ENCODE assay signal across 12 cellular contexts in genomic region chr3:123576119-123576518, GRCh38. TPM values are rescaled to one million over a fixed set of nuclear protein-coding genes. Genes with fewer than 3 reads are reported as not detected.
A peak's percentile ranks its signal among the peaks of the same experiment; 100 is the strongest.
DNase-seq lines count a peak whose midpoint lies in the region; ATAC-seq, FAIRE-seq and TF ChIP-seq lines count a peak whose summit lies in the region.
"Had no signal": no experiment of that assay in that cellular context is flagged by ENCODE, and none has a peak within 500 bp of the region (broad histone marks: within the 10 kb centered on the region; RNA-seq: fewer than 3 reads in every experiment).

No MANE protein-coding gene starts in this region.

- H3K9ac ChIP-seq in endothelial cell of umbilical vein (replicated peaks; ENCODE audit: extremely low read depth, insufficient read depth, low read length): no peak overlapping the region

- TF ChIP-seq CTCF in GM10248 (IDR thresholded peaks at IDR 0.05; ENCODE audit: control extremely low read depth, extremely low read depth, low read depth, missing control alignments) (no peak), endothelial cell of umbilical vein (IDR thresholded peaks at IDR 0.05; ENCODE audit: extremely low read depth in 1 of 2, insufficient read depth in 1 of 2, low read depth in 1 of 2, low read length in 2 of 2) (no peak), lower lobe of right lung (IDR thresholded peaks at IDR 0.05) (no peak)

- no TSS peak for BruUV-seq in endothelial cell of umbilical vein (replicated peaks; lab: Mats Ljungman, UMichigan)

- no peaks in the 10 kb centered on the region for H3K27me3 Mint-ChIP-seq in naive thymus-derived CD4-positive, alpha-beta T cell

- no peaks in the 10 kb centered on the region for H3K9me1 ChIP-seq in endothelial cell of umbilical vein (replicated peaks; ENCODE audit: control insufficient read depth, extremely low read depth, insufficient read depth, low read length)

- H3K27me3 ChIP-seq in endothelial cell of umbilical vein (ENCODE audit: control insufficient read depth in 2 of 2, insufficient read depth in 2 of 2, low read length in 2 of 2): no peaks in the 10 kb centered on the region
- H3K27me3 ChIP-seq in lower lobe of right lung (ENCODE audit: low read depth): no peaks in the 10 kb centered on the region
- H3K27me3 ChIP-seq in naive thymus-derived CD4-positive, alpha-beta T cell (ENCODE audit: control insufficient read depth in 2 of 2, insufficient read depth in 2 of 2, low read length in 2 of 2): no peaks in the 10 kb centered on the region
- H3K27me3 ChIP-seq: hepatocyte, upper lobe of left lung had no signal

- H3K4me1 Mint-ChIP-seq in naive thymus-derived CD4-positive, alpha-beta T cell: peaks cover 4 to 27% (median 16%) of the 10 kb centered on the region in 7 donors

- intact Hi-C loops in endothelial cell of umbilical vein (cut with micrococcal nuclease): no loop called here
- intact Hi-C loops in lower lobe of right lung (cut with DNase I): no loop called here
- intact Hi-C loops in naive thymus-derived CD4-positive, alpha-beta T cell (cut with micrococcal nuclease): no loop called here

- H3K4me3 Mint-ChIP-seq in naive thymus-derived CD4-positive, alpha-beta T cell: no peak overlapping the region

- no peak overlapping the region for H2AFZ ChIP-seq in endothelial cell of umbilical vein (ENCODE audit: low read depth, low read length)
- H2AFZ ChIP-seq: hepatocyte had no signal

- H3K4me3 ChIP-seq in endothelial cell of umbilical vein (replicated peaks in 1 of 3; ENCODE audit: insufficient read depth in 1 of 3, low read depth in 1 of 3, low read length in 3 of 3) (no peak overlapping the region), lower lobe of right lung (no peak overlapping the region)
- no peak overlapping the region for H3K4me3 ChIP-seq in naive thymus-derived CD4-positive, alpha-beta T cell (ENCODE audit: low read length)
- H3K4me3 ChIP-seq: hepatocyte, upper lobe of left lung had no signal

- FAIRE-seq in endothelial cell of umbilical vein (lab: Jason Lieb, UNC): no peak

- peak overlapping the region in 2 of 9 donors; percentile 32 for H3K27ac Mint-ChIP-seq in naive thymus-derived CD4-positive, alpha-beta T cell

- DNase-seq in AG20443 (ENCODE audit: low spot score) (peak; percentile 28), GM10248 (ENCODE audit: extremely low spot score) (peak; percentile 32), endothelial cell of umbilical vein (ENCODE audit: low read depth, low spot score) (peak; percentile 33), globus pallidus (ENCODE audit: low spot score) (no peak), lower lobe of right lung (no peak)
- no peak for DNase-seq in naive thymus-derived CD4-positive, alpha-beta T cell
- DNase-seq: activated gamma-delta T cell treated with Interleukin-2 at 50 U/mL for 16 hours, NCI-H2227 treated with DMSO at 0.1 percent for 48 hours, upper lobe of left lung had no signal

- H4K20me1 ChIP-seq in endothelial cell of umbilical vein (replicated peaks; ENCODE audit: control insufficient read depth, extremely low read depth, insufficient read depth, low read length): no peaks in the 10 kb centered on the region

- POLR2A ChIA-PET in GM10248 (lab: Yijun Ruan, JAX) (no interaction called here), endothelial cell of umbilical vein (lab: Charles Lee) (no interaction called here)
- POLR2A ChIA-PET in naive thymus-derived CD4-positive, alpha-beta T cell (lab: Charles Lee): interaction anchor here (0.7 to 0.9 kb wide), 2 partner anchors 8 to 166 kb away, joined by 3 read pairs; no protein-coding TSS in a partner anchor

- dilution Hi-C loops in endothelial cell of umbilical vein (cut with MboI; ENCODE audit: extremely low pct_ligation_motif_present, low sequenced_read_pairs): no loop called here

- CTCF ChIA-PET in GM10248 (lab: Yijun Ruan, JAX): interaction anchor here (1.1 to 3.7 kb wide), 6 partner anchors 8 to 270 kb away, joined by 3 to 32 read pairs (median 6); partner anchors contain the start of gene HACD2
- CTCF ChIA-PET in endothelial cell of umbilical vein (lab: Charles Lee): interaction anchor here (0.8 to 2.5 kb wide), 6 partner anchors 8 to 148 kb away, joined by 3 to 11 read pairs (median 6); partner anchors contain the start of gene HACD2
- CTCF ChIA-PET in naive thymus-derived CD4-positive, alpha-beta T cell (lab: Charles Lee): interaction anchor here (0.8 to 1.4 kb wide), 2 partner anchors 16 kb away, joined by 3 read pairs; no protein-coding TSS in a partner anchor

- H3K36me3 ChIP-seq in endothelial cell of umbilical vein (ENCODE audit: control insufficient read depth in 2 of 2, extremely low read depth in 1 of 2, insufficient read depth in 2 of 2, low read length in 2 of 2) (peaks cover 0 to 2% of the 10 kb centered on the region in 2 experiments), lower lobe of right lung (peaks cover 44% of the 10 kb centered on the region)
- H3K36me3 ChIP-seq in naive thymus-derived CD4-positive, alpha-beta T cell (ENCODE audit: control insufficient read depth in 2 of 3, insufficient read depth in 3 of 3, low read length in 3 of 3): peaks cover 0 to 27% (median 0%) of the 10 kb centered on the region in 3 experiments

- H3K4me1 ChIP-seq in endothelial cell of umbilical vein (ENCODE audit: control insufficient read depth, extremely low read depth, insufficient read depth, low read length) (no peaks in the 10 kb centered on the region), lower lobe of right lung (no peaks in the 10 kb centered on the region)
- H3K4me1 ChIP-seq in naive thymus-derived CD4-positive, alpha-beta T cell (ENCODE audit: control insufficient read depth in 2 of 2, insufficient read depth in 2 of 2, low read length in 2 of 2): no peaks in the 10 kb centered on the region

- no peak for TF ChIP-seq POLR2A in endothelial cell of umbilical vein (IDR thresholded peaks at IDR 0.05; ENCODE audit: low read depth, low read length)

- H3K27ac ChIP-seq in endothelial cell of umbilical vein (ENCODE audit: insufficient read depth, low read depth, low read length) (no peak overlapping the region), lower lobe of right lung (no peak overlapping the region)
- no peak overlapping the region for H3K27ac ChIP-seq in naive thymus-derived CD4-positive, alpha-beta T cell (ENCODE audit: low read depth, low read length)
- H3K27ac ChIP-seq: hepatocyte, upper lobe of left lung had no signal

- H3K79me2 ChIP-seq in endothelial cell of umbilical vein (ENCODE audit: control insufficient read depth, insufficient read depth, low read length): no peaks in the 10 kb centered on the region

- H3K4me2 ChIP-seq in endothelial cell of umbilical vein (ENCODE audit: insufficient read depth, low read length): no peak overlapping the region
- H3K4me2 ChIP-seq: hepatocyte had no signal

- H3K36me3 Mint-ChIP-seq in naive thymus-derived CD4-positive, alpha-beta T cell: peaks cover 9 to 33% (median 16%) of the 10 kb centered on the region in 5 donors

- ATAC-seq in HG03432 (IDR thresholded peaks at IDR 0.05; ENCODE audit: unreplicated experiment): peak; percentile 73
- ATAC-seq in lower lobe of right lung: no peak
- no peak for ATAC-seq in naive thymus-derived CD4-positive, alpha-beta T cell
- no peak for ATAC-seq in HG02938 (IDR thresholded peaks at IDR 0.05; ENCODE audit: unreplicated experiment)

- H3K9me3 ChIP-seq in endothelial cell of umbilical vein (replicated peaks; ENCODE audit: control insufficient read depth, insufficient read depth, low read length) (no peaks in the 10 kb centered on the region), lower lobe of right lung (no peaks in the 10 kb centered on the region)
- H3K9me3 ChIP-seq in naive thymus-derived CD4-positive, alpha-beta T cell (ENCODE audit: control insufficient read depth in 2 of 3, low read length in 3 of 3): no peaks in the 10 kb centered on the region
- H3K9me3 ChIP-seq: upper lobe of left lung had no signal

- no peaks in the 10 kb centered on the region for H3K9me3 Mint-ChIP-seq in naive thymus-derived CD4-positive, alpha-beta T cell

TF ChIP-seq in endothelial cell of umbilical vein, 7 proteins besides CTCF, POLR2A, EP300 and RAD21:
- TF ChIP-seq MYC (IDR thresholded peaks at IDR 0.05; ENCODE audit: low read depth, low read length) (no peak), EZH2 (IDR thresholded peaks at IDR 0.05; ENCODE audit: borderline replicate concordance, low read depth, low read length, severe bottlenecking) (no peak), JUN (IDR thresholded peaks at IDR 0.05; ENCODE audit: borderline replicate concordance, insufficient read depth, insufficient read length, low read depth) (no peak), FOS (IDR thresholded peaks at IDR 0.05; ENCODE audit: borderline replicate concordance, insufficient read depth, low read length) (no peak), GATA2 (IDR thresholded peaks at IDR 0.05; ENCODE audit: insufficient read depth, insufficient read length, low read depth, low read length) (no peak), POLR2AphosphoS5 (IDR thresholded peaks at IDR 0.05; ENCODE audit: insufficient read depth, low read depth, low read length) (no peak), MAX (IDR thresholded peaks at IDR 0.05; ENCODE audit: insufficient read depth, insufficient read length) (no peak)

RNA-seq across cellular contexts. Expression of gene HACD2, which starts 8.7 kb away (rescaled TPM):
- total RNA-seq in endothelial cell of umbilical vein: 20.9 and 23.5 TPM in 2 replicates
- polyA plus RNA-seq in endothelial cell of umbilical vein: 13.3 and 17.0 TPM in 2 replicates
- polyA plus RNA-seq in endothelial cell of umbilical vein (2011; cell fraction: cytosol; rRNA removed): 14.5 and 15.4 TPM in 2 replicates
- 11.9 and 13.8 TPM in 2 replicates for polyA plus RNA-seq in endothelial cell of umbilical vein (2011; cell fraction: nucleus; rRNA removed)
- polyA plus RNA-seq in endothelial cell of umbilical vein (2012): 11.3 and 18.7 TPM in 2 replicates
- polyA minus RNA-seq in endothelial cell of umbilical vein: 49.1 and 64.2 TPM in 2 replicates
- 46.5 TPM for polyA minus RNA-seq in endothelial cell of umbilical vein (2011; cell fraction: cytosol; rRNA and poly(A)+ RNA removed)
- polyA minus RNA-seq in endothelial cell of umbilical vein (2011; cell fraction: nucleus; rRNA and poly(A)+ RNA removed): 17.6 and 32.2 TPM in 2 replicates
- 42.8 TPM for total RNA-seq in lower lobe of right lung
- 10 to 100 TPM; 15.9 to 28.3 (median 24.0) TPM for total RNA-seq in naive thymus-derived CD4-positive, alpha-beta T cell
- polyA plus RNA-seq in naive thymus-derived CD4-positive, alpha-beta T cell: 10 to 100 TPM; 14.7 to 19.8 TPM

Comparison
In these comparisons a context has a peak if more than half of its experiments do, and no peak if none do; other contexts are left out.
1. DNase-seq: peak in AG20443 (single experiment), GM10248 (single experiment) and endothelial cell of umbilical vein (single experiment); none in globus pallidus (single experiment), lower lobe of right lung (single experiment) and naive thymus-derived CD4-positive, alpha-beta T cell (0 of 9).